ENCODE assay signal across 12 cellular contexts in the genomic region with DNA sequence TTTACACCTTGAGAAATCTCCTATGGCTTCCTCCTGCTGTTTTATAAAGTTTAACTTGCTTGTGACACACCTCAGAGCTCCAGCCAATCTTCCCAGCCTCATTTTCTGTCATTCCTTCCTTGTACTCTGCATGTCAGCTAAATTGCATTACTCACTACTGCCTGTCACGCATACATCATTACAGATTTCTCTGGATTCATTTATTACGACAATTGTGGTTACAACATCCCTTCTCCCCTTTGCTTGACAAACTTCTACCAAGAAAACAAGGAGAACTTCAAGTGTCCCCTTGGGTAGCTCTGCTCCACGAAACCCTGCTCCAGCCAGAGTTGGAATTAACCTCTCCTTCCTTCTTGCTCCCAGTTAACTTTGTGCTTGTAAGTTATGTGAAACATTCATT. TPM values are rescaled to one million over a fixed set of nuclear protein-coding genes. Genes with fewer than 3 reads are reported as not detected.
A peak's percentile ranks its signal among the peaks of the same experiment; 100 is the strongest.
DNase-seq lines count a peak whose midpoint lies in the region; ATAC-seq and TF ChIP-seq lines count a peak whose summit lies in the region.
"Had no signal": no experiment of that assay in that cellular context is flagged by ENCODE, and none has a peak within 500 bp of the region (broad histone marks: within the 10 kb centered on the region; RNA-seq: fewer than 3 reads in every experiment).

No MANE protein-coding gene starts in this region.

- peaks cover 37% of the 10 kb centered on the region for H3K36me3 Mint-ChIP-seq in activated naive CD8-positive, alpha-beta T cell treated with anti-CD3 and anti-CD28 coated beads, Interleukin-2, amount 10 ng/mL, durations not matched to agents 7 days and 5 days

- no peak overlapping the region for H2AFZ ChIP-seq in ACC112 (ENCODE audit: low read length, unreplicated experiment)

- H3K4me1 Mint-ChIP-seq in activated naive CD8-positive, alpha-beta T cell treated with anti-CD3 and anti-CD28 coated beads, Interleukin-2, amount 10 ng/mL, durations not matched to agents 7 days and 5 days = peaks cover 73% of the 10 kb centered on the region

- H3K27me3 ChIP-seq in ACC112 (ENCODE audit: insufficient read depth, low read length) = no peaks in the 10 kb centered on the region
- no peaks in the 10 kb centered on the region for H3K27me3 ChIP-seq in left lung

- in situ Hi-C loops in GM13976 (cut with MboI; ENCODE audit: low sequenced_read_pairs, unreplicated experiment) = no loop called here

- peaks cover 18% of the 10 kb centered on the region for H3K4me1 ChIP-seq in ACC112 (ENCODE audit: control insufficient read depth, insufficient read depth, low read length, unreplicated experiment)
- peaks cover 11 to 90% of the 10 kb centered on the region in 2 donors for H3K4me1 ChIP-seq in left lung

- no peak overlapping the region for H3K4me3 ChIP-seq in ACC112 (ENCODE audit: low read depth, low read length)
- no peak overlapping the region for H3K4me3 ChIP-seq in left lung

- H3K9me3 ChIP-seq in left lung = no peaks in the 10 kb centered on the region

- H3K9me3 Mint-ChIP-seq in activated naive CD8-positive, alpha-beta T cell treated with anti-CD3 and anti-CD28 coated beads, Interleukin-2, amount 10 ng/mL, durations not matched to agents 7 days and 5 days = no peaks in the 10 kb centered on the region

- H3K27ac Mint-ChIP-seq in activated naive CD8-positive, alpha-beta T cell treated with anti-CD3 and anti-CD28 coated beads, Interleukin-2, amount 10 ng/mL, durations not matched to agents 7 days and 5 days = peak overlapping the region; percentile 44

- DNase-seq in GM04504 (ENCODE audit: low read depth) (peak; percentile 74), left lung (no peak), GM13976 (ENCODE audit: low spot score) (no peak), NCI-H748 treated with DMSO at 0.1 percent for 48 hours (lab: John Stamatoyannopoulos, UW) (no peak), SHP77 treated with DMSO at 0.1 percent for 48 hours (lab: John Stamatoyannopoulos, UW) (no peak), NCI-H774 (lab: John Stamatoyannopoulos, UW) (no peak)
- no peak for DNase-seq in activated naive CD8-positive, alpha-beta T cell treated with anti-CD3 and anti-CD28 coated beads, Interleukin-2, amount 10 ng/mL, durations not matched to agents 7 days and 5 days
- DNase-seq: DMS79 treated with DMSO at 0.1 percent for 48 hours, hypothalamus, NCI-H2081, posterior cingulate gyrus had no signal

- H3K36me3 ChIP-seq in ACC112 (ENCODE audit: insufficient read depth, low read length) (no peaks in the 10 kb centered on the region), left lung (peaks cover 0 to 3% of the 10 kb centered on the region in 2 donors)

- intact Hi-C loops in left lung (cut with DNase I) = no loop called here

- H3K79me2 ChIP-seq in ACC112 (ENCODE audit: control insufficient read depth, insufficient read depth, low read length, unreplicated experiment) = peaks cover 3% of the 10 kb centered on the region

- peak overlapping the region; percentile 40; the same call in 1 of the 2 replicates for H3K27ac ChIP-seq in ACC112 (ENCODE audit: low read depth, low read length)
- H3K27ac ChIP-seq in left lung = peak overlapping the region; percentile 13 to 92

- H3K27me3 Mint-ChIP-seq in activated naive CD8-positive, alpha-beta T cell treated with anti-CD3 and anti-CD28 coated beads, Interleukin-2, amount 10 ng/mL, durations not matched to agents 7 days and 5 days = no peaks in the 10 kb centered on the region

- ATAC-seq in activated naive CD8-positive, alpha-beta T cell treated with anti-CD3 and anti-CD28 coated beads, Interleukin-2, amount 10 ng/mL, durations not matched to agents 7 days and 5 days (ENCODE audit: low read depth) = no peak
- peak; percentile 63 for ATAC-seq in left lung

- POLR2A ChIA-PET in activated naive CD8-positive, alpha-beta T cell treated with anti-CD3 and anti-CD28 coated beads, Interleukin-2, amount 10 ng/mL, durations not matched to agents 7 days and 5 days (lab: Charles Lee) = interaction anchor here (1.0 kb wide), 1 partner anchor 104 kb away, joined by 3 read pairs; no protein-coding TSS in a partner anchor

- no peak overlapping the region for H3K4me3 Mint-ChIP-seq in activated naive CD8-positive, alpha-beta T cell treated with anti-CD3 and anti-CD28 coated beads, Interleukin-2, amount 10 ng/mL, durations not matched to agents 7 days and 5 days

- TF ChIP-seq CTCF in left lung (IDR thresholded peaks at IDR 0.05) (no peak), GM13976 (IDR thresholded peaks at IDR 0.05; ENCODE audit: borderline replicate concordance, control extremely low read depth, extremely low read depth, insufficient read depth, missing control alignments) (no peak)

RNA-seq across cellular contexts. Expression of gene GPR18, which starts 22.0 kb away (rescaled TPM):
- total RNA-seq in activated naive CD8-positive, alpha-beta T cell treated with anti-CD3 and anti-CD28 coated beads, Interleukin-2, amount 10 ng/mL, durations not matched to agents 7 days and 5 days = 10 to 100 TPM; 25.5 to 25.9 TPM
- under 1 TPM; 0.17 to 0.55 TPM for total RNA-seq in left lung

RNA-seq across cellular contexts. Expression of gene GPR183, which starts 27.0 kb away (rescaled TPM):
- 10 to 100 TPM; 36.4 to 44.9 TPM for total RNA-seq in activated naive CD8-positive, alpha-beta T cell treated with anti-CD3 and anti-CD28 coated beads, Interleukin-2, amount 10 ng/mL, durations not matched to agents 7 days and 5 days
- 10 to 100 TPM in 1 of 2 donors, 1 to 10 TPM in 1; 7.4 to 10.9 TPM for total RNA-seq in left lung

Comparison
In these comparisons a context has a peak if more than half of its experiments do, and no peak if none do; other contexts are left out.
1. RNA of gene GPR18, which starts 22.0 kb away (total RNA-seq): 25.5 to 25.9 TPM in activated naive CD8-positive, alpha-beta T cell treated with anti-CD3 and anti-CD28 coated beads, Interleukin-2, amount 10 ng/mL, durations not matched to agents 7 days and 5 days; 0.17 to 0.55 TPM in left lung; every median in the first group is over 10 times any median in the second.